ENCODE assay signal across 3 cellular contexts in the genomic region with DNA sequence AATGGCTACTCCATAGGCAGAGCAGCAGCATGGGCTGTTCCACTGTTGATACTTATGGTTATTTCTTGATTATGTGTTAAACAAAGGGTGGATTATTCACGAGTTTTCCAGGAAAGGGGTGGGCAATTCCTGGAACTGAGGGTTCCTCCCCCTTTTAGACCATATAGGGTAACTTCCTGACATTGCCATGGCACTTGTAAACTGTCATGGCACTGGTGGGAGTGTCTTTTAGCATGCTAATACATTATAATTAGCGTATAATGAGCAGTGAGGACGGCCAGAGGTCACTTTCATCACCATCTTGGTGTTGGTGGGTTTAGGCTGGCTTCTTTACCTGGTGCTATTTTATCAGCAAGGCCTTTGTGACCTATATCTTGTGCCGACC. TPM values are rescaled to one million over a fixed set of nuclear protein-coding genes. Genes with fewer than 3 reads are reported as not detected.
"Had no signal": no experiment of that assay in that cellular context is flagged by ENCODE, and none has a peak within 500 bp of the region (broad histone marks: within the 10 kb centered on the region; RNA-seq: fewer than 3 reads in every experiment).

No MANE protein-coding gene starts in this region.

RNA-seq across cellular contexts. Expression of gene ENTREP1, which starts 18.0 kb away (rescaled TPM):
- total RNA-seq: activated CD8-positive, alpha-beta memory T cell treated with anti-CD3 and anti-CD28 coated beads, Interleukin-2, amount 10 ng/mL, durations not matched to agents 7 days and 5 days; activated T-helper 1 cell treated with anti-CD3 and anti-CD28 coated beads, Interleukin-12 subunit alpha, Interleukin-12 subunit beta, Interleukin-2, Interleukin-4 antibody, amounts not matched to agents 30 ng/mL and 10 ng/mL and 1 ng/mL, durations not matched to agents 14 hours and 24 hours and 36 hours; IMR-90 had no signal
- polyA plus RNA-seq: IMR-90 had no signal
